In the genomic region with DNA sequence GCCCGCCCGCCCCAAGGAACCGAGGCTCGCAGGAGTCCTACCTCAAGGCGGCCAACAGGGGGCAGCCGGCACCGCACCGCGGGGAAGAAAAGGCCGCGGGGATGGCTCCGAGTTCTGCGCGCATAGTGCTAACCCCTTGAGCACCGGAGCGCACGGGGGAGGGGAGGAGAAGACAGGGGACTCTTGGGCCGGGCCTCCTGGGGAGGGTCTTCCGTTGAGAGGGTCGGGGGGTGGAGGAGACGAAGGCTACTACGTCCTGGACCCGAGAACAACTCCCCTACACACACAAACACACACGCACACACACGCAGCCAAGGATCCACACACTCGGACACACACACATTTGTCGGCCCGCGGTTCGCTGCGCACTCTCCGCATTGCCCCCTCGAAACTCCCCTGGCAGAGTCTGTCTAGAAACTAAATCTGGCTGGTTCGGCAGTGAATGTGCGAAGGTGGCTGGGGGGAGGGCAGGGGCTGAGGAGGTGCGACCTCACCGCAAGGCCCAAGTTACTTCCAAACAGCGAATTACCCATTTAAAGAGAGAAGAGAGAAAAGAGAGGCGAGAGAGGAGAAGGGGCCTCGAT, we compare ENCODE assay signal across 8 cellular contexts. TPM values are rescaled to one million over a fixed set of nuclear protein-coding genes. Genes with fewer than 3 reads are reported as not detected.
DNase-seq lines count a peak whose midpoint lies in the region; ATAC-seq and TF ChIP-seq lines count a peak whose summit lies in the region.

No MANE protein-coding gene starts in this region.

- H3K27me3 ChIP-seq in HL-60 (ENCODE audit: insufficient read depth, poor library complexity, severe bottlenecking) (peaks cover 88% of the 10 kb centered on the region), colonic mucosa (peaks cover 40% of the 10 kb centered on the region)

- peaks cover 10% of the 10 kb centered on the region for H3K4me1 ChIP-seq in colonic mucosa

- DNase-seq in COLO829 (ENCODE audit: low spot score), result peak; percentile 64
- peak; percentile 14 to 39 for DNase-seq in HL-60 (ENCODE audit: low read depth in 1 of 2, low spot score in 1 of 2)
- DNase-seq in RPMI7951 (ENCODE audit: low read depth), result peak; percentile 86
- DNase-seq in colonic mucosa, result peak; percentile 75
- DNase-seq in kidney tubule cell (ENCODE audit: low spot score), result peak; percentile 80
- peak; percentile 16 for DNase-seq in stimulated activated CD4-positive, alpha-beta T cell treated with anti-CD3 and anti-CD28 coated beads, Interleukin-4, amount 100 ng/mL, for 24 hours
- no peak for DNase-seq in GF-D8 (lab: John Stamatoyannopoulos, UW)

- H3K27ac ChIP-seq in HL-60 (replicated peaks), result no peak overlapping the region
- H3K27ac ChIP-seq in colonic mucosa, result peak overlapping the region; percentile 23

- H3K4me3 ChIP-seq in HL-60 (replicated peaks; ENCODE audit: insufficient read depth, low read length), result no peak overlapping the region
- H3K4me3 ChIP-seq in colonic mucosa, result peak overlapping the region; percentile 57

- H3K9ac ChIP-seq in colonic mucosa (ENCODE audit: low read depth in 2 of 2, low read length in 2 of 2), result peak overlapping the region; percentile 61

- intact Hi-C loops in colonic mucosa (cut with DNase I), result loop anchor here (5.0 to 10.0 kb wide), 3 partner anchors 237 to 767 kb away; no protein-coding TSS in a partner anchor

- TF ChIP-seq CTCF in HL-60 (IDR thresholded peaks at IDR 0.05; ENCODE audit: insufficient read depth, low read length) (no peak), colonic mucosa (IDR thresholded peaks at IDR 0.05) (peak; percentile 70)

- H3K9me3 ChIP-seq in colonic mucosa, result no peaks in the 10 kb centered on the region

- no peaks in the 10 kb centered on the region for H3K36me3 ChIP-seq in colonic mucosa

- ATAC-seq in GM19395 (IDR thresholded peaks at IDR 0.05; ENCODE audit: unreplicated experiment), result peak; percentile 65

RNA-seq across cellular contexts. Expression of gene WNT5A, which starts 1.8 kb away (rescaled TPM):
- 193 and 213 TPM in 2 replicates for total RNA-seq in RPMI7951 (2014; rRNA removed; shearing (Covaris generic))
- 1 to 10 TPM; 3.9 to 7.2 TPM for total RNA-seq in colonic mucosa

Comparison
In these comparisons a context has a peak if more than half of its experiments do, and no peak if none do; other contexts are left out.
1. RNA of gene WNT5A, which starts 1.8 kb away (total RNA-seq): 193 to 213 TPM in RPMI7951; 3.9 to 7.2 TPM in colonic mucosa; every median in the first group is over 10 times any median in the second.